In genomic region chr3:194257030-194257657, GRCh38 we compare ENCODE assay signal across 32 cellular contexts.
A peak's percentile ranks its signal among the peaks of the same experiment; 100 is the strongest.
DNase-seq lines count a peak whose midpoint lies in the region; ATAC-seq and TF ChIP-seq lines count a peak whose summit lies in the region.
"Had no signal": no experiment of that assay in that cellular context is flagged by ENCODE, and none has a peak within 500 bp of the region (broad histone marks: within the 10 kb centered on the region; RNA-seq: fewer than 3 reads in every experiment).

No MANE protein-coding gene starts in this region.

- H3K4me3 Mint-ChIP-seq in activated naive CD4-positive, alpha-beta T cell treated with anti-CD3 and anti-CD28 coated beads for 36 hours: no peak overlapping the region
- H3K4me3 Mint-ChIP-seq in nephron progenitor cell: no peak overlapping the region
- H3K4me3 Mint-ChIP-seq: activated CD4-positive, alpha-beta T cell treated with anti-CD3 and anti-CD28 coated beads, Interleukin-2, amount 10 ng/mL, durations not matched to agents 24 days and 14 days; activated T-helper 1 cell treated with anti-CD3 and anti-CD28 coated beads, Interleukin-12 subunit alpha, Interleukin-12 subunit beta, Interleukin-2, Interleukin-4 antibody, amounts not matched to agents 30 ng/mL and 10 ng/mL and 1 ng/mL, durations not matched to agents 14 hours and 24 hours and 36 hours; central memory CD8-positive, alpha-beta T cell; dendritic cell treated with granulocyte-macrophage colony-stimulating factor and Interleukin-4, amounts not matched to agents 40 ng/mL and 50 ng/mL, for 4 days; endodermal cell; IgD-negative memory B cell; naive B cell had no signal

- TF ChIP-seq CTCF in nephron progenitor cell (IDR thresholded peaks at IDR 0.05): no peak

- H3K27ac Mint-ChIP-seq in activated naive CD4-positive, alpha-beta T cell treated with anti-CD3 and anti-CD28 coated beads for 36 hours: no peak overlapping the region
- H3K27ac Mint-ChIP-seq in nephron progenitor cell: no peak overlapping the region
- H3K27ac Mint-ChIP-seq: activated CD4-positive, alpha-beta T cell treated with anti-CD3 and anti-CD28 coated beads, Interleukin-2, amount 10 ng/mL, durations not matched to agents 24 days and 14 days; activated T-helper 1 cell treated with anti-CD3 and anti-CD28 coated beads, Interleukin-12 subunit alpha, Interleukin-12 subunit beta, Interleukin-2, Interleukin-4 antibody, amounts not matched to agents 30 ng/mL and 10 ng/mL and 1 ng/mL, durations not matched to agents 14 hours and 24 hours and 36 hours; dendritic cell treated with granulocyte-macrophage colony-stimulating factor and Interleukin-4, amounts not matched to agents 40 ng/mL and 50 ng/mL, for 4 days; endodermal cell; IgD-negative memory B cell; progenitor cell of endocrine pancreas had no signal

- DNase-seq in cardiac septum (ENCODE audit: low spot score) (peak; percentile 35), right cardiac atrium (no peak), M059J (ENCODE audit: low read depth) (peak; percentile 21), left lobe of liver (ENCODE audit: low spot score) (peak; percentile 15), nephron progenitor cell (no peak)
- DNase-seq in activated naive CD4-positive, alpha-beta T cell treated with anti-CD3 and anti-CD28 coated beads for 36 hours: no peak
- DNase-seq: ACHN; activated CD4-positive, alpha-beta T cell treated with anti-CD3 and anti-CD28 coated beads, Interleukin-2, amount 10 ng/mL, durations not matched to agents 24 days and 14 days; activated naive CD4-positive, alpha-beta T cell treated with Interleukin-2 at 50 U/mL for 16 hours; BE2C; DMS53; foreskin fibroblast; GM23248; kidney; naive B cell; NCI-H1436; NCI-H2081 treated with DMSO at 0.1 percent for 48 hours; NCI-H345; sigmoid colon; stimulated activated CD4-positive, alpha-beta T cell treated with anti-CD3 and anti-CD28 coated beads, Interleukin-4, amount 100 ng/mL, for 1 hour; SW 1271; thyroid gland had no signal

- H3K4me3 ChIP-seq in right cardiac atrium (ENCODE audit: low read length): no peak overlapping the region
- H3K4me3 ChIP-seq: adrenal gland, esophagus muscularis mucosa, GM23248, heart left ventricle, sigmoid colon, thyroid gland had no signal

- no peak overlapping the region for H3K27ac ChIP-seq in right cardiac atrium (ENCODE audit: low read length)
- H3K27ac ChIP-seq: adrenal gland, esophagus muscularis mucosa, GM23248, sigmoid colon, thyroid gland had no signal

- no peaks in the 10 kb centered on the region for H3K36me3 Mint-ChIP-seq in activated naive CD4-positive, alpha-beta T cell treated with anti-CD3 and anti-CD28 coated beads for 36 hours (ENCODE audit: low read depth)
- no peaks in the 10 kb centered on the region for H3K36me3 Mint-ChIP-seq in nephron progenitor cell (ENCODE audit: low read depth)
- H3K36me3 Mint-ChIP-seq: IgD-negative memory B cell had no signal

- no peaks in the 10 kb centered on the region for H3K4me1 ChIP-seq in right cardiac atrium (ENCODE audit: control insufficient read depth, insufficient read depth, low read length)
- H3K4me1 ChIP-seq: sigmoid colon had no signal

- CTCF ChIA-PET in activated naive CD4-positive, alpha-beta T cell treated with anti-CD3 and anti-CD28 coated beads for 36 hours (lab: Charles Lee): interaction anchor here (2.1 kb wide), 1 partner anchor 59 kb away, joined by 8 read pairs; no protein-coding TSS in a partner anchor

- peaks cover 11% of the 10 kb centered on the region for H3K4me1 Mint-ChIP-seq in activated naive CD4-positive, alpha-beta T cell treated with anti-CD3 and anti-CD28 coated beads for 36 hours (ENCODE audit: low read depth)
- H3K4me1 Mint-ChIP-seq in nephron progenitor cell: peaks cover 63% of the 10 kb centered on the region

- ATAC-seq in right cardiac atrium (no peak), left lobe of liver (no peak), GM19467 (IDR thresholded peaks at IDR 0.05; ENCODE audit: unreplicated experiment) (no peak)
- ATAC-seq: heart left ventricle had no signal

- H3K27me3 Mint-ChIP-seq in activated naive CD4-positive, alpha-beta T cell treated with anti-CD3 and anti-CD28 coated beads for 36 hours (ENCODE audit: low read depth): no peaks in the 10 kb centered on the region
- peaks cover 8% of the 10 kb centered on the region for H3K27me3 Mint-ChIP-seq in nephron progenitor cell (ENCODE audit: low read depth, poor library complexity)
- H3K27me3 Mint-ChIP-seq: central memory CD8-positive, alpha-beta T cell had no signal

- no peaks in the 10 kb centered on the region for H3K27me3 ChIP-seq in right cardiac atrium (ENCODE audit: control insufficient read depth, insufficient read depth)
- H3K27me3 ChIP-seq: adrenal gland, BE2C, esophagus muscularis mucosa, heart left ventricle, sigmoid colon, thyroid gland had no signal

- no peaks in the 10 kb centered on the region for H3K9me3 ChIP-seq in right cardiac atrium (ENCODE audit: control insufficient read depth, low read length)
- H3K9me3 ChIP-seq: adrenal gland, sigmoid colon, thyroid gland had no signal

- peaks cover 4% of the 10 kb centered on the region for H3K9me3 Mint-ChIP-seq in activated naive CD4-positive, alpha-beta T cell treated with anti-CD3 and anti-CD28 coated beads for 36 hours
- H3K9me3 Mint-ChIP-seq in nephron progenitor cell: peaks cover 13% of the 10 kb centered on the region
- H3K9me3 Mint-ChIP-seq: central memory CD8-positive, alpha-beta T cell had no signal

- intact Hi-C loops in cardiac septum (cut with DNase I): no loop called here
- intact Hi-C loops in right cardiac atrium (cut with DNase I): no loop called here
- intact Hi-C loops in activated naive CD4-positive, alpha-beta T cell treated with anti-CD3 and anti-CD28 coated beads for 36 hours (cut with micrococcal nuclease): no loop called here

- 96% methylated on average over 10 of the region's 10 CpGs for WGBS in right cardiac atrium

Comparison
In these comparisons a context has a peak if more than half of its experiments do, and no peak if none do; other contexts are left out.
1. DNase-seq: peak in cardiac septum (single experiment), M059J (single experiment) and left lobe of liver (single experiment); none in right cardiac atrium (0 of 3), activated naive CD4-positive, alpha-beta T cell treated with anti-CD3 and anti-CD28 coated beads for 36 hours (single experiment) and nephron progenitor cell (single experiment).